17 cellular contexts compared by ENCODE assay signal in genomic region chr2:104901037-104901851, GRCh38. TPM values are rescaled to one million over a fixed set of nuclear protein-coding genes. Genes with fewer than 3 reads are reported as not detected.
DNase-seq lines count a peak whose midpoint lies in the region; ATAC-seq, FAIRE-seq and TF ChIP-seq lines count a peak whose summit lies in the region.
"Had no signal": no experiment of that assay in that cellular context is flagged by ENCODE, and none has a peak within 500 bp of the region (broad histone marks: within the 10 kb centered on the region; RNA-seq: fewer than 3 reads in every experiment).

No MANE protein-coding gene starts in this region.

- H3K4me1 ChIP-seq in small intestine (ENCODE audit: control insufficient read depth in 2 of 2, insufficient read depth in 1 of 2, low read depth in 1 of 2, low read length in 1 of 2) = peaks cover 2 to 4% of the 10 kb centered on the region in 2 donors
- H3K4me1 ChIP-seq: left ventricle myocardium inferior, prostate gland, spleen had no signal

- no peak for TF ChIP-seq CTCF in D721Med (IDR thresholded peaks at IDR 0.05; ENCODE audit: insufficient read depth, missing control alignments)

- no peaks in the 10 kb centered on the region for H3K36me3 ChIP-seq in small intestine (ENCODE audit: control insufficient read depth in 2 of 2, insufficient read depth in 2 of 2, low read length in 2 of 2)
- H3K36me3 ChIP-seq: left ventricle myocardium inferior, prostate gland, spleen had no signal

- peak overlapping the region in 1 of 2 donors; percentile 16 for H3K4me3 ChIP-seq in small intestine (ENCODE audit: low read depth in 1 of 2, low read length in 2 of 2)
- H3K4me3 ChIP-seq: left ventricle myocardium inferior, prostate gland, spleen had no signal

- 14 to 64% (median 27%) methylated on average over 14 of the region's 14 CpGs for WGBS in small intestine, 3 donors

- no peaks in the 10 kb centered on the region for H3K9me3 ChIP-seq in small intestine (ENCODE audit: control insufficient read depth, low read depth)
- H3K9me3 ChIP-seq: prostate gland, spleen had no signal

- no peak for ATAC-seq in HG03469 (IDR thresholded peaks at IDR 0.05; ENCODE audit: unreplicated experiment)

- peak overlapping the region in 1 of 2 donors; percentile 70 for H3K27ac ChIP-seq in small intestine (ENCODE audit: low read depth in 1 of 2, low read length in 1 of 2)
- H3K27ac ChIP-seq: left ventricle myocardium inferior, prostate gland, spleen had no signal

- FAIRE-seq in small intestine (lab: Jason Lieb, UNC) (no peak), D721Med (lab: Jason Lieb, UNC) (no peak)
- FAIRE-seq: GM12891, HTR-8/SVneo had no signal

- DNase-seq in NCI-H1105 treated with DMSO at 0.1 percent for 48 hours (lab: John Stamatoyannopoulos, UW) (peak; percentile 66), NCI-H774 (lab: John Stamatoyannopoulos, UW) (peak; percentile 90), kidney tubule cell (ENCODE audit: low spot score) (peak; percentile 90), small intestine (peak; percentile 93), cortex of kidney (lab: John Stamatoyannopoulos, UW) (no peak), D721Med (ENCODE audit: insufficient read length, low spot score) (no peak)
- DNase-seq: activated CD8-positive, alpha-beta memory T cell treated with anti-CD3 and anti-CD28 coated beads for 24 hours; Calu3; Kasumi-1; left ventricle myocardium inferior; NCI-H1694; spleen; substantia nigra had no signal

- H3K27me3 ChIP-seq in small intestine (ENCODE audit: control insufficient read depth in 2 of 2, insufficient read depth in 2 of 2, low read length in 2 of 2) = peaks cover 0 to 6% of the 10 kb centered on the region in 2 donors

RNA-seq across cellular contexts. Expression of gene POU3F3, which starts 47.3 kb away (rescaled TPM):
- polyA plus RNA-seq in small intestine = under 1 TPM in 1 of 3 donors, not detected in 2; 0.15 TPM
- polyA plus RNA-seq: spleen had no signal

Comparison
In these comparisons a context has a peak if more than half of its experiments do, and no peak if none do; other contexts are left out.
1. DNase-seq: peak in NCI-H1105 treated with DMSO at 0.1 percent for 48 hours (single experiment), NCI-H774 (single experiment), kidney tubule cell (single experiment) and small intestine (single experiment); none in cortex of kidney (single experiment) and D721Med (single experiment).